Comparison of ENCODE assay signal across 16 cellular contexts in the genomic region with DNA sequence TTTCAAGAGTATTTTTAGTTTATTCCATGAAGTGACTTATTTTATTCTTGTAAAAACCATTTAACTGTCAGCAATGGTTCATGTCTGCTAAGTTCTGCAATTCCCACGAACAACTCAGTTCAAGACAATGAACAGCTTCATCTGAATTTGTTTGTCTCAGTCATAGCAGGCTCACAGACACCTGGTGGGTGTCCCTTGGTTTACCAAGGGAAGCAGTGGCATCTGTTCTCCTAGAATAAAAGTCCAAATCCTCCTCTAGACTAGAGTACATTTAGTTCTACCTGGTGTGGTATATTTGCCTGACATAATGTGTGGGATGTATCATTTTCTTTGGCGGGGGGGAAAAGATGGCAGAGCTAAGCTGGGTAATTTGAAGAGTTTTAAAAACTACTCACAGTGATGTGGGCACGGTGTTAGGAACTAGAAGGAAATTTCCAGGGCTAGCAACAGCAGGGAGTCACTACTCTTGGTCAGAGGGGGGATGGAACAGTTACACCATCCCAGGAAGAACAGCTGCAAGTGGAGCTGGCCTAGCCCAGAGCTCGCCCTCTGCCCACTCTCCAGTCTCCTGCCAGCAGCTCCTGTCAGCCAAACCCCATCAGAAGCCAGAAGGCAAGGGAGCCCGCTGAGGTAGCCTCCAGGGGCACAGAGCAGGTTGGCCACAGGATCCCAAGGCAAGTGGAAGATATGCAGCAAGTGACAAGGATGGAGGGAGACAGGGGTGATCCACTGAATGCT.
"Had no signal": no experiment of that assay in that cellular context is flagged by ENCODE, and none has a peak within 500 bp of the region (broad histone marks: within the 10 kb centered on the region; RNA-seq: fewer than 3 reads in every experiment).

No MANE protein-coding gene starts in this region.

- H3K27ac ChIP-seq: transverse colon, uterus had no signal

- H3K27me3 ChIP-seq: transverse colon, uterus had no signal

- H3K4me3 ChIP-seq: lung, skin epidermis, transverse colon, uterus had no signal

- H3K36me3 ChIP-seq: transverse colon, uterus had no signal

- ATAC-seq: activated CD8-positive, alpha-beta T cell treated with anti-CD3 and anti-CD28 coated beads, Interleukin-2, amount 10 ng/mL, durations not matched to agents 7 days and 5 days; effector memory CD8-positive, alpha-beta T cell; stimulated activated naive CD8-positive, alpha-beta T cell treated with anti-CD3 and anti-CD28 coated beads, Interleukin-15, Interleukin-2, amounts not matched to agents 100 U/mL and 50 U/mL, for 24 hours; T-cell had no signal

- H3K9me3 ChIP-seq: transverse colon, uterus had no signal

- DNase-seq: activated CD4-positive, alpha-beta T cell treated with anti-CD3 and anti-CD28 coated beads, Interleukin-2, amount 10 ng/mL, durations not matched to agents 7 days and 5 days; activated CD4-positive, CD25-positive, alpha-beta regulatory T cell; activated CD8-positive, alpha-beta T cell treated with anti-CD3 and anti-CD28 coated beads, Interleukin-2, amount 10 ng/mL, durations not matched to agents 7 days and 5 days; activated naive CD4-positive, alpha-beta T cell treated with anti-CD3 and anti-CD28 coated beads for 36 hours; activated T-cell treated with anti-CD3 and anti-CD28 coated beads, Interleukin-2, amount 50 U/mL, for 24 hours; effector memory CD8-positive, alpha-beta T cell; foreskin fibroblast; islet precursor cell; stimulated activated naive CD8-positive, alpha-beta T cell treated with anti-CD3 and anti-CD28 coated beads, Interleukin-15, Interleukin-2, amounts not matched to agents 100 U/mL and 50 U/mL, for 24 hours; substantia nigra; T-cell; T-helper 9 cell; transverse colon; uterus had no signal

- H3K4me1 ChIP-seq: transverse colon, uterus had no signal
